In the genomic region with DNA sequence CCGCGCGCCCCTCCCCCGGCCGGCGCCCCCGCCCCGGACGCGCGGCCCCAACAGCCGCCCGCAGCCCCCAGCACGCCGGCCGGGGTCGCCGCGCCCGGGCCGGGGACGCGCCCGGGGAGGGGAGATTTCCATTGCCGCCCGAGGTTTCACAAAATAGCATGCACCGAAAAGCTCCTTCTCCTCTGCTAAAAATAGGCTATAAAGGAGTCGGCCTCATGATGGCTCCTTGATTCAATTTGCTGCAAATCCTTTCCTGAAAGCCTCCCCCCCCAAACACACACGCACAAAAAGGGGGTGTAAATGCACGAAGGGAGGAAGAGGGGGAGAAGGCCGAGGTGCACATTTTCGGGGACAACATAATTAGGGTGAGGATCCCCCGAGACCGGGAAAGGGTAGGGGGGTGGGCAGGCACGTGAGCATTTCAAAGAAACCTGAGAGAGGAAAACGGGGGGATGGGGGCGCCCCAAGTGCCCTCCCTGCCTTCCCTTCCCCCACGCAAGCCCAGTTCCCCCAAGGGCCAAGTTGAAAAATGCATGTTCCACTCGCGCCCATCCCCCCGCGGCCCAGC, we compare ENCODE assay signal across 8 cellular contexts. TPM values are rescaled to one million over a fixed set of nuclear protein-coding genes. Genes with fewer than 3 reads are reported as not detected.
A peak's percentile ranks its signal among the peaks of the same experiment; 100 is the strongest.
DNase-seq lines count a peak whose midpoint lies in the region; ATAC-seq lines count a peak whose summit lies in the region.

No MANE protein-coding gene starts in this region.

- H3K27me3 ChIP-seq in effector memory CD4-positive, alpha-beta T cell (replicated peaks; ENCODE audit: control insufficient read depth, insufficient read depth, low read length, poor library complexity, severe bottlenecking): no peaks in the 10 kb centered on the region
- H3K27me3 ChIP-seq in mesendoderm (ENCODE audit: insufficient read depth, low read length, poor library complexity): no peaks in the 10 kb centered on the region

- no peaks in the 10 kb centered on the region for H3K9me3 ChIP-seq in effector memory CD4-positive, alpha-beta T cell (ENCODE audit: control insufficient read depth, low read length)

- peak overlapping the region; percentile 97 for H4K5ac ChIP-seq in mesendoderm (ENCODE audit: low read length)

- H3K4me3 Mint-ChIP-seq in stimulated activated naive CD8-positive, alpha-beta T cell treated with anti-CD3 and anti-CD28 coated beads, Interleukin-15, Interleukin-2, amounts not matched to agents 100 ng/mL and 50 ng/mL, for 24 hours: peak overlapping the region; percentile 97

- H3K4me3 ChIP-seq in Jurkat, Clone E6-1 (ENCODE audit: low read length): peak overlapping the region; percentile 91
- H3K4me3 ChIP-seq in effector memory CD4-positive, alpha-beta T cell (ENCODE audit: insufficient read depth, low read depth, low read length, poor library complexity, severe bottlenecking): peak overlapping the region; percentile 97
- H3K4me3 ChIP-seq in mesendoderm (ENCODE audit: low read length): peak overlapping the region; percentile 100

- H3K4me1 Mint-ChIP-seq in stimulated activated naive CD8-positive, alpha-beta T cell treated with anti-CD3 and anti-CD28 coated beads, Interleukin-15, Interleukin-2, amounts not matched to agents 100 ng/mL and 50 ng/mL, for 24 hours (ENCODE audit: low read depth): peaks cover 70% of the 10 kb centered on the region

- H3K4me2 ChIP-seq in mesendoderm (ENCODE audit: low read length): peak overlapping the region; percentile 22

- peak overlapping the region; percentile 99 for H3K27ac Mint-ChIP-seq in stimulated activated naive CD8-positive, alpha-beta T cell treated with anti-CD3 and anti-CD28 coated beads, Interleukin-15, Interleukin-2, amounts not matched to agents 100 ng/mL and 50 ng/mL, for 24 hours

- H3K9me3 Mint-ChIP-seq in stimulated activated naive CD8-positive, alpha-beta T cell treated with anti-CD3 and anti-CD28 coated beads, Interleukin-15, Interleukin-2, amounts not matched to agents 100 ng/mL and 50 ng/mL, for 24 hours: no peaks in the 10 kb centered on the region

- H3K79me2 ChIP-seq in mesendoderm (ENCODE audit: control insufficient read depth, insufficient read depth, low read length): peaks cover 50% of the 10 kb centered on the region

- no peak for ATAC-seq in HG03025 (IDR thresholded peaks at IDR 0.05; ENCODE audit: low FRiP score, unreplicated experiment)

- H4K8ac ChIP-seq in mesendoderm (ENCODE audit: low read depth, low read length): peak overlapping the region; percentile 91

- H3K36me3 ChIP-seq in effector memory CD4-positive, alpha-beta T cell (ENCODE audit: control insufficient read depth, insufficient read depth, low read length): no peaks in the 10 kb centered on the region
- H3K36me3 ChIP-seq in mesendoderm (ENCODE audit: control insufficient read depth, insufficient read depth, low read length): peaks cover 3% of the 10 kb centered on the region

- WGBS in mesendoderm (ENCODE audit: extremely low coverage, insufficient coverage, low lambda C conversion rate): no CpG with 5 or more reads among the region's 42 CpGs

- peak overlapping the region; percentile 100 for H3K56ac ChIP-seq in mesendoderm (ENCODE audit: low read length)

- H2BK120ac ChIP-seq in mesendoderm (ENCODE audit: low read depth, low read length): peak overlapping the region; percentile 100

- H3K18ac ChIP-seq in mesendoderm (ENCODE audit: low read length): peak overlapping the region; percentile 99

- H2BK15ac ChIP-seq in mesendoderm (replicated peaks; ENCODE audit: low read depth): peak overlapping the region; percentile 100

- H2AK5ac ChIP-seq in mesendoderm (ENCODE audit: low read length): peak overlapping the region; percentile 90

- H3K36me3 Mint-ChIP-seq in stimulated activated naive CD8-positive, alpha-beta T cell treated with anti-CD3 and anti-CD28 coated beads, Interleukin-15, Interleukin-2, amounts not matched to agents 100 ng/mL and 50 ng/mL, for 24 hours (ENCODE audit: low read depth): peaks cover 33% of the 10 kb centered on the region

- no peaks in the 10 kb centered on the region for H3K27me3 Mint-ChIP-seq in stimulated activated naive CD8-positive, alpha-beta T cell treated with anti-CD3 and anti-CD28 coated beads, Interleukin-15, Interleukin-2, amounts not matched to agents 100 ng/mL and 50 ng/mL, for 24 hours

- peak overlapping the region; percentile 100 for H3K9ac ChIP-seq in mesendoderm (ENCODE audit: low read length)

- peak overlapping the region; percentile 99 for H3K27ac ChIP-seq in effector memory CD4-positive, alpha-beta T cell (ENCODE audit: insufficient read depth, low read length, poor library complexity, severe bottlenecking)
- H3K27ac ChIP-seq in mesendoderm (ENCODE audit: low read depth, low read length): peak overlapping the region; percentile 100

- H3K23ac ChIP-seq in mesendoderm (ENCODE audit: low read length): peak overlapping the region; percentile 89

- DNase-seq in NCI-H1417 (lab: John Stamatoyannopoulos, UW) (peak; percentile 33 to 86 (median 78)), NCI-H1417 treated with DMSO at 0.1 percent for 48 hours (lab: John Stamatoyannopoulos, UW) (no peak), mesendoderm (peak; percentile 75)
- no peak for DNase-seq in Jurkat, Clone E6-1 (ENCODE audit: low read depth, low spot score)
- DNase-seq in activated CD4-positive, CD25-positive, alpha-beta regulatory T cell treated with anti-CD3 and anti-CD28 coated beads, Interleukin-2, amount 50 U/mL, for 72 hours: peak; percentile 63
- peak in 2 of 3 donors; percentile 19 to 29 for DNase-seq in effector memory CD4-positive, alpha-beta T cell

- peaks cover 20% of the 10 kb centered on the region for H3K4me1 ChIP-seq in effector memory CD4-positive, alpha-beta T cell (ENCODE audit: control insufficient read depth, insufficient read depth, low read length, poor library complexity, severe bottlenecking)
- H3K4me1 ChIP-seq in mesendoderm (ENCODE audit: control insufficient read depth, low read depth, low read length): peaks cover 11% of the 10 kb centered on the region

- peak overlapping the region; percentile 100 for H3K4ac ChIP-seq in mesendoderm (ENCODE audit: low read depth, low read length)

- H3K79me1 ChIP-seq in mesendoderm (ENCODE audit: low read length): no peaks in the 10 kb centered on the region

- H2BK5ac ChIP-seq in mesendoderm (ENCODE audit: low read length): peak overlapping the region; percentile 100

RNA-seq across cellular contexts. Expression of a gene that starts 0.7 kb away (rescaled TPM):
- 43.9 TPM for polyA plus RNA-seq in Jurkat, Clone E6-1 (2012; ENCODE audit: insufficient read depth, insufficient read length)
- 70.0 TPM for polyA plus RNA-seq in mesendoderm (2013, experiment 1 of 2)
- 67.0 TPM for polyA plus RNA-seq in mesendoderm (2013, experiment 2 of 2)

Comparison
In these comparisons a context has a peak if more than half of its experiments do, and no peak if none do; other contexts are left out.
1. DNase-seq: peak in NCI-H1417 (3 of 3), activated CD4-positive, CD25-positive, alpha-beta regulatory T cell treated with anti-CD3 and anti-CD28 coated beads, Interleukin-2, amount 50 U/mL, for 72 hours (single experiment), effector memory CD4-positive, alpha-beta T cell (2 of 3) and mesendoderm (single experiment); none in NCI-H1417 treated with DMSO at 0.1 percent for 48 hours (single experiment) and Jurkat, Clone E6-1 (single experiment).
2. Peak in every context shown above with its lines, with median percentiles within 50 percentile points of each other: H3K4me3 ChIP-seq.